Comparison of ENCODE assay signal across 8 cellular contexts in genomic region chr10:110225756-110226554, GRCh38. TPM values are rescaled to one million over a fixed set of nuclear protein-coding genes. Genes with fewer than 3 reads are reported as not detected.
DNase-seq lines count a peak whose midpoint lies in the region; ATAC-seq and TF ChIP-seq lines count a peak whose summit lies in the region.

No MANE protein-coding gene starts in this region.

- ATAC-seq in GM19025 (IDR thresholded peaks at IDR 0.05; ENCODE audit: low read depth, unreplicated experiment): peak; percentile 79
- ATAC-seq in HG03342 (IDR thresholded peaks at IDR 0.05; ENCODE audit: unreplicated experiment): peak; percentile 71

- peak; percentile 79 for TF ChIP-seq CTCF in chondrocyte (IDR thresholded peaks at IDR 0.05)

- peaks cover 36% of the 10 kb centered on the region for H3K4me1 Mint-ChIP-seq in chondrocyte (ENCODE audit: low read depth)

- H3K36me3 Mint-ChIP-seq in chondrocyte (ENCODE audit: low read depth): peaks cover 3% of the 10 kb centered on the region

- no peaks in the 10 kb centered on the region for H3K27me3 Mint-ChIP-seq in chondrocyte (ENCODE audit: low read depth)

- no peaks in the 10 kb centered on the region for H3K9me3 Mint-ChIP-seq in chondrocyte (ENCODE audit: low read depth)

- H3K27ac Mint-ChIP-seq in chondrocyte (ENCODE audit: unreplicated experiment): peak overlapping the region; percentile 99

- peak; percentile 93 for DNase-seq in AG20443 (ENCODE audit: low spot score)
- DNase-seq in NCI-H345 treated with DMSO at 0.1 percent for 48 hours (lab: John Stamatoyannopoulos, UW; ENCODE audit: unreplicated experiment): peak; percentile 56
- DNase-seq in activated CD4-positive, alpha-beta T cell treated with anti-CD3 and anti-CD28 coated beads for 1 hour: peak; percentile 83
- peak; percentile 95 for DNase-seq in chondrocyte (ENCODE audit: low spot score)
- peak; percentile 94 for DNase-seq in kidney glomerular epithelial cell (lab: John Stamatoyannopoulos, UW)
- peak; percentile 90 for DNase-seq in stimulated activated CD4-positive, alpha-beta T cell treated with anti-CD3 and anti-CD28 coated beads, Interleukin-15, amount 100 ng/mL, for 24 hours

- H3K4me3 Mint-ChIP-seq in chondrocyte (ENCODE audit: unreplicated experiment): peak overlapping the region; percentile 96

RNA-seq across cellular contexts. Expression of gene MXI1, which starts 18.6 kb away (rescaled TPM):
- total RNA-seq in chondrocyte: 17.0 to 30.2 TPM (median 26.8 TPM) in 3 replicates

Comparison
In these comparisons a context has a peak if more than half of its experiments do, and no peak if none do; other contexts are left out.
1. Peak in every context shown above with its lines: DNase-seq and ATAC-seq.